8 cellular contexts compared by ENCODE assay signal in the genomic region with DNA sequence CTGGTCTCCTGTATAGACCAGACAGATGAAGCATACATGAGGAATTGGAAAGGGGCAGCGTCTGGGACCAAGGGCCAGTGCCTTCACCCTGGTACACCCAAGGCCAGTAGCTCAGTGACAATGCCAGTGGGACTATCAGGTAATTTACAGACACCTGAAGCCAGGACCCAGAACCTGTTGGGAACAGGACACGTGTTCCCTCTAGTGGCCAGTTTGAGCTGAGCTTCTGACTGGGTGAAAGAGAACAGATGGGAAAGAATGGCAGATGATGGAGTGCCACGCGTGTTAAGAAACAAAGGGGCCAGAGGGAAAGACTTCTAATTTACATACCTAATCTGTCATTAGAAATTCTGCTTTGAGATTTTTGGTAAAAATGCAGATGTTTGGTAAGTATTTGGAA. TPM values are rescaled to one million over a fixed set of nuclear protein-coding genes. Genes with fewer than 3 reads are reported as not detected.
DNase-seq lines count a peak whose midpoint lies in the region; ATAC-seq and TF ChIP-seq lines count a peak whose summit lies in the region.

No MANE protein-coding gene starts in this region.

- no peak overlapping the region for H3K4me3 ChIP-seq in NB4 (ENCODE audit: low read depth, low read length)

- ATAC-seq in GM21825 (IDR thresholded peaks at IDR 0.05; ENCODE audit: unreplicated experiment) (peak; percentile 70), GM18517 (IDR thresholded peaks at IDR 0.05; ENCODE audit: unreplicated experiment) (no peak)

- peak; percentile 87 for TF ChIP-seq CTCF in NB4 (IDR thresholded peaks at IDR 0.05; ENCODE audit: low read depth, low read length)

- DNase-seq in Caki2 (ENCODE audit: low read depth) = peak; percentile 21
- peak; percentile 61 for DNase-seq in NB4 (ENCODE audit: low read depth)
- DNase-seq in activated naive CD4-positive, alpha-beta T cell treated with anti-CD3 and anti-CD28 coated beads, Interleukin-2, amount 10 ng/mL, durations not matched to agents 7 days and 5 days = peak; percentile 78
- peak; percentile 43 to 53 (median 51) for DNase-seq in immature natural killer cell
- DNase-seq in stimulated activated CD8-positive, alpha-beta memory T cell treated with anti-CD3 and anti-CD28 coated beads, Interleukin-12 subunit alpha, Interleukin-12 subunit beta, amount 100 ng/mL, for 1 hour (ENCODE audit: low read depth) = peak; percentile 40
- no peak for DNase-seq in SKM-1 (lab: John Stamatoyannopoulos, UW; ENCODE audit: unreplicated experiment)

- H3K27me3 Mint-ChIP-seq in activated naive CD4-positive, alpha-beta T cell treated with anti-CD3 and anti-CD28 coated beads, Interleukin-2, amount 10 ng/mL, durations not matched to agents 7 days and 5 days = peaks cover 5% of the 10 kb centered on the region
- H3K27me3 Mint-ChIP-seq in immature natural killer cell (ENCODE audit: low read depth in 3 of 3) = peaks cover under 1 to 1% (median 1%) of the 10 kb centered on the region in 3 donors

- TF ChIP-seq POLR2A in NB4 (IDR thresholded peaks at IDR 0.05; ENCODE audit: extremely low read depth, insufficient read length) = no peak

- CTCF ChIA-PET in activated naive CD4-positive, alpha-beta T cell treated with anti-CD3 and anti-CD28 coated beads, Interleukin-2, amount 10 ng/mL, durations not matched to agents 7 days and 5 days (lab: Charles Lee) = interaction anchor here (0.6 to 6.1 kb wide), 17 partner anchors 8 to 250 kb away, joined by 3 to 138 read pairs (median 4); partner anchors contain the start of genes RPSA and XIRP1

- no peak overlapping the region for H3K27ac Mint-ChIP-seq in activated naive CD4-positive, alpha-beta T cell treated with anti-CD3 and anti-CD28 coated beads, Interleukin-2, amount 10 ng/mL, durations not matched to agents 7 days and 5 days
- H3K27ac Mint-ChIP-seq in immature natural killer cell = peak overlapping the region in 2 of 6 donors; percentile 26 to 48

- H3K4me3 Mint-ChIP-seq in activated naive CD4-positive, alpha-beta T cell treated with anti-CD3 and anti-CD28 coated beads, Interleukin-2, amount 10 ng/mL, durations not matched to agents 7 days and 5 days = no peak overlapping the region
- no peak overlapping the region for H3K4me3 Mint-ChIP-seq in immature natural killer cell

- in situ Hi-C loops in Caki2 (cut with HindIII; ENCODE audit: low pct_unique_long_range_greater_than_20kb, low sequenced_read_pairs) = no loop called here

- no peaks in the 10 kb centered on the region for H3K9me3 Mint-ChIP-seq in activated naive CD4-positive, alpha-beta T cell treated with anti-CD3 and anti-CD28 coated beads, Interleukin-2, amount 10 ng/mL, durations not matched to agents 7 days and 5 days
- H3K9me3 Mint-ChIP-seq in immature natural killer cell = no peaks in the 10 kb centered on the region

- peaks cover 11% of the 10 kb centered on the region for H3K4me1 Mint-ChIP-seq in activated naive CD4-positive, alpha-beta T cell treated with anti-CD3 and anti-CD28 coated beads, Interleukin-2, amount 10 ng/mL, durations not matched to agents 7 days and 5 days
- peaks cover 12 to 41% of the 10 kb centered on the region in 2 donors for H3K4me1 Mint-ChIP-seq in immature natural killer cell

- peaks cover under 1% of the 10 kb centered on the region for H3K36me3 Mint-ChIP-seq in activated naive CD4-positive, alpha-beta T cell treated with anti-CD3 and anti-CD28 coated beads, Interleukin-2, amount 10 ng/mL, durations not matched to agents 7 days and 5 days
- peaks cover 4 to 16% (median 14%) of the 10 kb centered on the region in 3 donors for H3K36me3 Mint-ChIP-seq in immature natural killer cell

RNA-seq across cellular contexts. Expression of gene SLC25A38, which starts 5.1 kb away (rescaled TPM):
- 18.1 and 35.4 TPM in 2 replicates for total RNA-seq in Caki2 (2014; rRNA removed; shearing (Covaris generic); ENCODE audit: low replicate concordance)
- polyA plus RNA-seq in immature natural killer cell = 10 to 100 TPM; 32.1 to 55.0 (median 37.8) TPM

RNA-seq across cellular contexts. Expression of gene RPSA, which starts 28.4 kb away (rescaled TPM):
- total RNA-seq in Caki2 (2014; rRNA removed; shearing (Covaris generic); ENCODE audit: low replicate concordance) = 942 and 1,136 TPM in 2 replicates
- 100 to 1,000 TPM; 496 to 820 (median 547) TPM for polyA plus RNA-seq in immature natural killer cell

RNA-seq across cellular contexts. Expression of gene CCR8, which starts 48.6 kb away (rescaled TPM):
- not detected in 2 replicates for total RNA-seq in Caki2 (2014; rRNA removed; shearing (Covaris generic); ENCODE audit: low replicate concordance)
- 1 to 10 TPM in 2 of 3 donors, not detected in 1; 1.1 TPM for polyA plus RNA-seq in immature natural killer cell
